Comparison of ENCODE assay signal across 18 cellular contexts in genomic region chr14:80974338-80975078, GRCh38. TPM values are rescaled to one million over a fixed set of nuclear protein-coding genes. Genes with fewer than 3 reads are reported as not detected.
DNase-seq lines count a peak whose midpoint lies in the region; ATAC-seq, FAIRE-seq and TF ChIP-seq lines count a peak whose summit lies in the region.
"Had no signal": no experiment of that assay in that cellular context is flagged by ENCODE, and none has a peak within 500 bp of the region (broad histone marks: within the 10 kb centered on the region; RNA-seq: fewer than 3 reads in every experiment).

No MANE protein-coding gene starts in this region.

- TF ChIP-seq CTCF in kidney (IDR thresholded peaks at IDR 0.05; ENCODE audit: borderline replicate concordance, extremely low read depth, insufficient read depth), result no peak
- TF ChIP-seq CTCF in omental fat pad (IDR thresholded peaks at IDR 0.05), result no peak

- in situ Hi-C loops in HAP-1 (cut with MboI; ENCODE audit: low sequenced_read_pairs), result loop anchor here (25.0 kb wide), 1 partner anchor 188 kb away; no protein-coding TSS in a partner anchor

- H3K27me3 ChIP-seq in HAP-1 (ENCODE audit: low read depth), result peaks cover 4% of the 10 kb centered on the region
- H3K27me3 ChIP-seq: brain microvascular endothelial cell, SJSA1 had no signal

- no peaks in the 10 kb centered on the region for H3K9me3 ChIP-seq in kidney (ENCODE audit: control insufficient read depth in 1 of 2, low read length in 2 of 2)
- no peaks in the 10 kb centered on the region for H3K9me3 ChIP-seq in HAP-1
- H3K9me3 ChIP-seq: SJSA1 had no signal

- intact Hi-C loops in kidney (cut with DNase I), result no loop called here

- DNase-seq in COLO829 (ENCODE audit: low spot score), result peak; percentile 10
- peak; percentile 100 for DNase-seq in NCI-H1694 treated with DMSO at 0.1 percent for 48 hours (lab: John Stamatoyannopoulos, UW)
- peak; percentile 15 for DNase-seq in cerebellum (ENCODE audit: low spot score)
- DNase-seq in retina, result peak; percentile 23
- DNase-seq in kidney, result no peak
- no peak for DNase-seq in HAP-1 (ENCODE audit: low spot score in 2 of 2)
- DNase-seq in omental fat pad (ENCODE audit: low spot score), result no peak
- no peak for DNase-seq in activated CD4-positive, alpha-beta T cell treated with anti-CD3 and anti-CD28 coated beads for 4 hours
- DNase-seq: activated B cell treated with CpG ODN at 0.5 μM for 24 hours; activated T-cell treated with anti-CD3 and anti-CD28 coated beads, Interleukin-2, amount 50 U/mL, for 1 hour; brain microvascular endothelial cell; NCI-H345 had no signal

- H3K4me3 ChIP-seq in kidney (ENCODE audit: low read length in 2 of 2), result no peak overlapping the region
- H3K4me3 ChIP-seq in HAP-1, result no peak overlapping the region
- H3K4me3 ChIP-seq: K562, SJSA1, smooth muscle cell had no signal

- H3K27ac ChIP-seq in kidney (ENCODE audit: low read depth in 2 of 2, low read length in 2 of 2), result no peak overlapping the region
- H3K27ac ChIP-seq: brain microvascular endothelial cell, SJSA1 had no signal

- FAIRE-seq in kidney (lab: Jason Lieb, UNC), result no peak
- FAIRE-seq: endothelial cell of umbilical vein, K562 had no signal

- H3K36me3 ChIP-seq in kidney (ENCODE audit: control insufficient read depth in 1 of 2, insufficient read depth in 2 of 2, low read length in 2 of 2) (no peaks in the 10 kb centered on the region), HAP-1 (replicated peaks) (no peaks in the 10 kb centered on the region)
- H3K36me3 ChIP-seq: brain microvascular endothelial cell, SJSA1 had no signal

- H3K4me1 ChIP-seq in kidney (ENCODE audit: control insufficient read depth in 1 of 2, insufficient read depth in 1 of 2, low read depth in 1 of 2, low read length in 2 of 2), result no peaks in the 10 kb centered on the region
- no peaks in the 10 kb centered on the region for H3K4me1 ChIP-seq in HAP-1
- H3K4me1 ChIP-seq: SJSA1 had no signal

- H3K9ac ChIP-seq in kidney (ENCODE audit: low read length in 2 of 2), result no peak overlapping the region

- no peak for ATAC-seq in omental fat pad (ENCODE audit: low FRiP score)
- ATAC-seq: HCT116, K562 had no signal

RNA-seq across cellular contexts. Expression of gene TSHR, which starts 19.1 kb away (rescaled TPM):
- total RNA-seq in cerebellum (1.5 TPM), kidney (0.98 TPM), omental fat pad (under 1 TPM in 3 of 4 donors, not detected in 1; 0.36 to 0.79 (median 0.74) TPM)
- not detected for polyA plus RNA-seq in kidney (ENCODE audit: insufficient read depth, low read depth, low replicate concordance)
- total RNA-seq: activated B cell treated with CpG ODN at 0.5 μM for 24 hours; CD8-positive, alpha-beta memory T cell; endothelial cell of umbilical vein; K562; SJSA1; smooth muscle cell had no signal
- polyA plus RNA-seq: CD8-positive, alpha-beta memory T cell; endothelial cell of umbilical vein; smooth muscle cell had no signal

RNA-seq across cellular contexts. Expression of gene CEP128, which starts 33.0 kb away (rescaled TPM):
- 29.8 TPM for total RNA-seq in cerebellum
- 9.0 TPM for total RNA-seq in kidney
- polyA plus RNA-seq in kidney (ENCODE audit: insufficient read depth, low read depth, low replicate concordance), result 0.43 TPM
- total RNA-seq in omental fat pad, result 10 to 100 TPM in 1 of 4 donors, 1 to 10 TPM in 3; 3.5 to 13.1 (median 4.6) TPM

Comparison
In these comparisons a context has a peak if more than half of its experiments do, and no peak if none do; other contexts are left out.
1. DNase-seq: peak in COLO829 (single experiment), NCI-H1694 treated with DMSO at 0.1 percent for 48 hours (single experiment), cerebellum (single experiment) and retina (single experiment); none in kidney (single experiment), HAP-1 (0 of 2), omental fat pad (single experiment) and activated CD4-positive, alpha-beta T cell treated with anti-CD3 and anti-CD28 coated beads for 4 hours (0 of 2).